In genomic region chr16:63061319-63061718, GRCh38 we compare ENCODE assay signal across 16 cellular contexts.
"Had no signal": no experiment of that assay in that cellular context is flagged by ENCODE, and none has a peak within 500 bp of the region (broad histone marks: within the 10 kb centered on the region; RNA-seq: fewer than 3 reads in every experiment).

No MANE protein-coding gene starts in this region.

- FAIRE-seq: frontal cortex had no signal

- H3K36me3 ChIP-seq: colonic mucosa, right lobe of liver, thoracic aorta had no signal

- H3K4me3 ChIP-seq: colonic mucosa, right lobe of liver, thoracic aorta had no signal

- H2AFZ ChIP-seq: parathyroid adenoma had no signal

- DNase-seq: activated CD4-positive, alpha-beta T cell treated with anti-CD3 and anti-CD28 coated beads, Interleukin-2, amount 10 ng/mL, durations not matched to agents 7 days and 5 days; activated CD4-positive, CD25-positive, alpha-beta regulatory T cell treated with anti-CD3 and anti-CD28 coated beads, Interleukin-2, amount 50 U/mL, for 72 hours; activated CD8-positive, alpha-beta T cell treated with anti-CD3 and anti-CD28 coated beads for 36 hours; activated T-cell treated with anti-CD3 and anti-CD28 coated beads, Interleukin-2, amount 50 U/mL, for 48 hours; colonic mucosa; effector CD8-positive, alpha-beta T cell; naive thymus-derived CD8-positive, alpha-beta T cell; occipital lobe; right lobe of liver; stimulated activated CD4-positive, alpha-beta T cell treated with anti-CD3 and anti-CD28 coated beads, Interleukin-12 subunit alpha, Interleukin-12 subunit beta, amount 100 ng/mL, for 4 hours; stimulated activated CD4-positive, alpha-beta T cell treated with anti-CD3 and anti-CD28 coated beads, Interleukin-4, amount 100 ng/mL, for 1 hour had no signal

- H3K79me2 ChIP-seq: parathyroid adenoma had no signal

- H3K9ac ChIP-seq: parathyroid adenoma had no signal

- H3K27ac ChIP-seq: colonic mucosa, parathyroid adenoma, right lobe of liver, thoracic aorta, VCaP had no signal

- H3K4me1 ChIP-seq: colonic mucosa, parathyroid adenoma, right lobe of liver had no signal

- H3K27me3 ChIP-seq: colonic mucosa, right lobe of liver had no signal

- ATAC-seq: activated CD8-positive, alpha-beta T cell treated with anti-CD3 and anti-CD28 coated beads for 36 hours; activated naive CD4-positive, alpha-beta T cell treated with anti-CD3 and anti-CD28 coated beads, Interleukin-2, amount 50 U/mL, for 72 hours; naive thymus-derived CD8-positive, alpha-beta T cell had no signal

- H3K9me3 ChIP-seq: colonic mucosa, right lobe of liver, thoracic aorta had no signal
